ENCODE assay signal across 15 cellular contexts in the genomic region with DNA sequence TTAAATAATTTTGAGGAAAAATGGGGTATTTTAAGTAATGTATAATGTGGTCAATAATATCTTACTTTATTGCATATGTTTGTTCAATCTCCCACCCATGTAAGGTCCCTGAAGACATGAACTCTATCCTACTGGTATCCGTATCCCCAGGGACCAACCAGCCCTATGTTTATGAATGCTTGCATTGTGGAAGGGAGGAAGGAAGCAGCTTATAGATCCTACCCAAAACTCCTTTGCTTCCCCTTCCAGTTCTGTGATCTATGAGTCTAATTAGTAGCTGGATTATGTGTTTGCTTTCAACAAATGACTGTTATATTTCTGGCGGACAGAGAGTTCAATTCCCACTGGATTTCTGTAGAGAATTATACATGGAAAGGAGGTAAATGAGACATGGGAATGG. TPM values are rescaled to one million over a fixed set of nuclear protein-coding genes. Genes with fewer than 3 reads are reported as not detected.
DNase-seq lines count a peak whose midpoint lies in the region; ATAC-seq and TF ChIP-seq lines count a peak whose summit lies in the region.
"Had no signal": no experiment of that assay in that cellular context is flagged by ENCODE, and none has a peak within 500 bp of the region (broad histone marks: within the 10 kb centered on the region; RNA-seq: fewer than 3 reads in every experiment).

No MANE protein-coding gene starts in this region.

- no peak for ATAC-seq in effector memory CD8-positive, alpha-beta T cell (replicated peaks)
- ATAC-seq in HG03025 (IDR thresholded peaks at IDR 0.05; ENCODE audit: low FRiP score, unreplicated experiment): no peak
- ATAC-seq: gastrocnemius medialis had no signal

- no peaks in the 10 kb centered on the region for H3K9me3 ChIP-seq in SJCRH30 (replicated peaks)
- H3K9me3 ChIP-seq: gastrocnemius medialis, vagina had no signal

- no peak for TF ChIP-seq CTCF in type B pancreatic cell (conservative IDR thresholded peaks at IDR 0.05)

- peaks cover 17% of the 10 kb centered on the region for H3K36me3 Mint-ChIP-seq in activated naive CD4-positive, alpha-beta T cell treated with anti-CD3 and anti-CD28 coated beads, Interleukin-2, amount 50 U/mL, for 24 hours
- H3K36me3 Mint-ChIP-seq in effector memory CD8-positive, alpha-beta T cell (ENCODE audit: insufficient read depth): peaks cover 24% of the 10 kb centered on the region
- H3K36me3 Mint-ChIP-seq in type B pancreatic cell: no peaks in the 10 kb centered on the region

- H3K27me3 Mint-ChIP-seq in activated naive CD4-positive, alpha-beta T cell treated with anti-CD3 and anti-CD28 coated beads, Interleukin-2, amount 50 U/mL, for 24 hours: no peaks in the 10 kb centered on the region
- H3K27me3 Mint-ChIP-seq in effector memory CD8-positive, alpha-beta T cell: no peaks in the 10 kb centered on the region
- H3K27me3 Mint-ChIP-seq in type B pancreatic cell: no peaks in the 10 kb centered on the region

- H3K4me3 ChIP-seq in SJCRH30: no peak overlapping the region

- peaks cover 7% of the 10 kb centered on the region; the same call in 1 of the 2 replicates for H3K4me1 ChIP-seq in SJCRH30

- H3K27ac ChIP-seq in SJCRH30: no peak overlapping the region
- H3K27ac ChIP-seq: vagina had no signal

- peaks cover 7% of the 10 kb centered on the region; the same call in 1 of the 2 replicates for H3K36me3 ChIP-seq in SJCRH30
- H3K36me3 ChIP-seq: gastrocnemius medialis, vagina had no signal

- no peaks in the 10 kb centered on the region for H3K27me3 ChIP-seq in SJCRH30
- H3K27me3 ChIP-seq: gastrocnemius medialis, vagina had no signal

- H3K4me3 Mint-ChIP-seq in activated naive CD4-positive, alpha-beta T cell treated with anti-CD3 and anti-CD28 coated beads, Interleukin-2, amount 50 U/mL, for 24 hours: peak overlapping the region; percentile 12
- peak overlapping the region in 1 of 2 donors; percentile 81 for H3K4me3 Mint-ChIP-seq in effector memory CD8-positive, alpha-beta T cell
- H3K4me3 Mint-ChIP-seq in type B pancreatic cell: peak overlapping the region; percentile 23

- H3K27ac Mint-ChIP-seq in activated naive CD4-positive, alpha-beta T cell treated with anti-CD3 and anti-CD28 coated beads, Interleukin-2, amount 50 U/mL, for 24 hours: peak overlapping the region; percentile 72
- H3K27ac Mint-ChIP-seq in effector memory CD8-positive, alpha-beta T cell: peak overlapping the region; percentile 53 to 90
- H3K27ac Mint-ChIP-seq in type B pancreatic cell: no peak overlapping the region

- peaks cover 57% of the 10 kb centered on the region for H3K4me1 Mint-ChIP-seq in activated naive CD4-positive, alpha-beta T cell treated with anti-CD3 and anti-CD28 coated beads, Interleukin-2, amount 50 U/mL, for 24 hours
- peaks cover 22 to 34% of the 10 kb centered on the region in 2 donors for H3K4me1 Mint-ChIP-seq in effector memory CD8-positive, alpha-beta T cell (ENCODE audit: low read depth in 2 of 2)
- H3K4me1 Mint-ChIP-seq in type B pancreatic cell (ENCODE audit: unreplicated experiment): peaks cover 13% of the 10 kb centered on the region

- H3K9me3 Mint-ChIP-seq in activated naive CD4-positive, alpha-beta T cell treated with anti-CD3 and anti-CD28 coated beads, Interleukin-2, amount 50 U/mL, for 24 hours: no peaks in the 10 kb centered on the region
- H3K9me3 Mint-ChIP-seq in effector memory CD8-positive, alpha-beta T cell: no peaks in the 10 kb centered on the region
- H3K9me3 Mint-ChIP-seq in type B pancreatic cell: no peaks in the 10 kb centered on the region

- no peak for DNase-seq in activated naive CD4-positive, alpha-beta T cell treated with anti-CD3 and anti-CD28 coated beads, Interleukin-2, amount 50 U/mL, for 16 hours
- DNase-seq in SJCRH30 (peak; percentile 26 to 57), type B pancreatic cell (ENCODE audit: extremely low spot score, unreplicated experiment) (no peak), 8988T (no peak)
- DNase-seq in effector memory CD8-positive, alpha-beta T cell: no peak
- DNase-seq in effector CD4-positive, alpha-beta T cell: no peak
- DNase-seq: activated CD8-positive, alpha-beta memory T cell treated with anti-CD3 and anti-CD28 coated beads, Interleukin-2, amount 50 U/mL, for 4 hours; gastrocnemius medialis; GOT3; NCI-H1436 treated with DMSO at 0.1 percent for 48 hours; NCI-H446 treated with DMSO at 0.1 percent for 48 hours; retina had no signal

RNA-seq across cellular contexts. Expression of gene CNTRL, which starts 45.6 kb away (rescaled TPM):
- 32.8 and 40.6 TPM in 2 replicates for total RNA-seq in SJCRH30 (2014; rRNA removed; shearing (Covaris generic))
- 10.4 and 20.9 TPM in 2 replicates for total RNA-seq in type B pancreatic cell (ENCODE audit: low replicate concordance)

Comparison
In these comparisons a context has a peak if more than half of its experiments do, and no peak if none do; other contexts are left out.
1. DNase-seq: peak in SJCRH30 (2 of 2); none in activated naive CD4-positive, alpha-beta T cell treated with anti-CD3 and anti-CD28 coated beads, Interleukin-2, amount 50 U/mL, for 16 hours (single experiment), effector memory CD8-positive, alpha-beta T cell (0 of 3), type B pancreatic cell (single experiment), 8988T (single experiment) and effector CD4-positive, alpha-beta T cell (single experiment).